Comparison of ENCODE assay signal across 7 cellular contexts in the genomic region with DNA sequence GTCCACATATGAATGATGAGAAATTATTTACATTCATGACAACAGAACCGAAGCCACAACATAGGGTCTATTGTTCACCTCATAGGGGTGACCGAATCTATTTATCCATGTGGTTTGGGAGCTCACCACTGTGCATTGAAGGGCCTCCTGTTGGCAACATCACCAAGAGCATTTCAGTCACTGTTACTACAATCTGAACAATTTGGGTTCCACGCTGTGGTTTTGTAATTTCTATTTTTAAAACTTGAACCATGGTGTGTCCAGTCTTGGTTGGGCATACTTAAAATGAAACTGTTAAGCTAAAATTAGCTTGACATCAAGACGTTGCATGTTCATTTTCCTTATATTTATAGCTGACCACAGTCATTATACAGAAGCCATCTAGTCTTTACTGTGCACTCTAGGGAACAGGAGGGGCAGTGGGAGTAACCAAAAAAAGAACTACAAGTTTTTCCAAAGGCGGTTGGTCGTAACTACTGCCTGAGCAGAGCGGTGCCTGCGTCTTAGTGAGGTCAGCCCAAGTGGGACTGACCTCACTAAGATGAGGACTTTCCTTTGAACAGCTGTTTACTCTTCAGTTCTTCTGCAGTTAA.
DNase-seq lines count a peak whose midpoint lies in the region; ATAC-seq and TF ChIP-seq lines count a peak whose summit lies in the region.

No MANE protein-coding gene starts in this region.

- peak overlapping the region; percentile 32 for H3K27ac ChIP-seq in left ventricle myocardium inferior (replicated peaks)
- peak overlapping the region in 3 of 4 donors; percentile 46 to 51 (median 46) for H3K27ac ChIP-seq in tibial nerve

- DNase-seq in NOMO-1 treated with dmso at 0.1 percent for 144 hours (lab: John Stamatoyannopoulos, UW; ENCODE audit: unreplicated experiment): peak; percentile 93
- DNase-seq in left ventricle myocardium inferior: no peak
- DNase-seq in tibial nerve (ENCODE audit: low spot score in 2 of 2): no peak
- no peak for DNase-seq in activated CD4-positive, CD25-positive, alpha-beta regulatory T cell treated with anti-CD3 and anti-CD28 coated beads, Interleukin-2, amount 50 U/mL, for 72 hours
- no peak for DNase-seq in T-helper 2 cell treated with Interferon-gamma antibody and Interleukin-4, amounts not matched to agents 5 μg/mL and 100 μg/mL, for 36 hours (ENCODE audit: low spot score)

- H3K9me3 ChIP-seq in left ventricle myocardium inferior (replicated peaks) (no peaks in the 10 kb centered on the region), tibial nerve (no peaks in the 10 kb centered on the region)

- H3K4me1 ChIP-seq in left ventricle myocardium inferior: no peaks in the 10 kb centered on the region
- H3K4me1 ChIP-seq in tibial nerve: peaks cover 0 to 11% (median 4%) of the 10 kb centered on the region in 4 donors

- no peak overlapping the region for H3K4me3 ChIP-seq in left ventricle myocardium inferior
- H3K4me3 ChIP-seq in tibial nerve: no peak overlapping the region

- peak; percentile 87 for ATAC-seq in GM18909 (IDR thresholded peaks at IDR 0.05; ENCODE audit: poor library complexity, unreplicated experiment)
- ATAC-seq in HG02938 (IDR thresholded peaks at IDR 0.05; ENCODE audit: unreplicated experiment): peak; percentile 82

- peaks cover 6% of the 10 kb centered on the region for H3K27me3 Mint-ChIP-seq in T-helper 2 cell treated with Interferon-gamma antibody and Interleukin-4, amounts not matched to agents 5 μg/mL and 100 μg/mL, for 36 hours (ENCODE audit: low read depth)

- H3K9me3 Mint-ChIP-seq in T-helper 2 cell treated with Interferon-gamma antibody and Interleukin-4, amounts not matched to agents 5 μg/mL and 100 μg/mL, for 36 hours: no peaks in the 10 kb centered on the region

- no peaks in the 10 kb centered on the region for H3K36me3 Mint-ChIP-seq in T-helper 2 cell treated with Interferon-gamma antibody and Interleukin-4, amounts not matched to agents 5 μg/mL and 100 μg/mL, for 36 hours (ENCODE audit: low read depth)

- H3K36me3 ChIP-seq in left ventricle myocardium inferior (no peaks in the 10 kb centered on the region), tibial nerve (no peaks in the 10 kb centered on the region)

- no peak overlapping the region for H3K4me3 Mint-ChIP-seq in T-helper 2 cell treated with Interferon-gamma antibody and Interleukin-4, amounts not matched to agents 5 μg/mL and 100 μg/mL, for 36 hours

- intact Hi-C loops in left ventricle myocardium inferior (cut with micrococcal nuclease): no loop called here

- H3K27me3 ChIP-seq in left ventricle myocardium inferior (ENCODE audit: low read depth) (no peaks in the 10 kb centered on the region), tibial nerve (no peaks in the 10 kb centered on the region)

- H3K27ac Mint-ChIP-seq in T-helper 2 cell treated with Interferon-gamma antibody and Interleukin-4, amounts not matched to agents 5 μg/mL and 100 μg/mL, for 36 hours: no peak overlapping the region

- 48 to 50% methylated on average over 8 of the region's 8 CpGs for WGBS in tibial nerve, 2 donors

- no peak for TF ChIP-seq CTCF in left ventricle myocardium inferior (IDR thresholded peaks at IDR 0.05; ENCODE audit: borderline replicate concordance)
- TF ChIP-seq CTCF in tibial nerve (IDR thresholded peaks at IDR 0.05): no peak

- peaks cover 10% of the 10 kb centered on the region for H3K4me1 Mint-ChIP-seq in T-helper 2 cell treated with Interferon-gamma antibody and Interleukin-4, amounts not matched to agents 5 μg/mL and 100 μg/mL, for 36 hours (ENCODE audit: low read depth)

- peak; percentile 27 to 30 for TF ChIP-seq EP300 in tibial nerve (IDR thresholded peaks at IDR 0.05)

- TF ChIP-seq POLR2A in tibial nerve (IDR thresholded peaks at IDR 0.05): no peak
